In the genomic region with DNA sequence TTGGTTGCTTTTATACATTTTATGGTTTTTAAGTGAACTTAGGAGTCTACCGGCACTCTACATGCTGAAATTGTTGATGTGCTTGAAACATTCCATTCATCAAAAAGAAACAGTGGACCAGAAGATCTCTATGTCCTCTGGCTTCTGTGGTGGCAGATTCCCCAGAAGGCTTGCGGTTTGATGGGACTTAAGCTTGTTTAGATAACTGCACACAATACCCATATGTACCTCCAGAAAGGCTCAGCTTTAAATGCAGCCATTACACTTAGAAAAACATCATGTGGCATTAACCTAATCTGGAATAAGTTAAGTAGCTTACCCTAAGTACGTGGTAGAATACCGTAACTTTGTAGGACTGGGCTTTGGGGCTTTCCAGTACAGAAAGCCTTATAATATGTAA, we compare ENCODE assay signal across 18 cellular contexts.
DNase-seq lines count a peak whose midpoint lies in the region; FAIRE-seq and TF ChIP-seq lines count a peak whose summit lies in the region.
"Had no signal": no experiment of that assay in that cellular context is flagged by ENCODE, and none has a peak within 500 bp of the region (broad histone marks: within the 10 kb centered on the region; RNA-seq: fewer than 3 reads in every experiment).

No MANE protein-coding gene starts in this region.

- TF ChIP-seq CTCF in choroid plexus epithelial cell (conservative IDR thresholded peaks at IDR 0.05; ENCODE audit: low read depth, low read length) (no peak), smooth muscle cell (IDR thresholded peaks at IDR 0.05; ENCODE audit: borderline replicate concordance, insufficient read depth, poor library complexity, severe bottlenecking) (no peak)

- H2AFZ ChIP-seq in smooth muscle cell (ENCODE audit: low read depth) = no peak overlapping the region

- no peak overlapping the region for H3K9ac ChIP-seq in smooth muscle cell (ENCODE audit: low read depth)

- H3K27me3 ChIP-seq in smooth muscle cell (ENCODE audit: low read depth) = no peaks in the 10 kb centered on the region

- DNase-seq in H4 (ENCODE audit: low spot score) = peak; percentile 13
- DNase-seq in OCI-M1 (lab: John Stamatoyannopoulos, UW) = peak; percentile 44
- peak; percentile 10 for DNase-seq in choroid plexus epithelial cell (ENCODE audit: low read depth)
- no peak for DNase-seq in smooth muscle cell (lab: John Stamatoyannopoulos, UW; ENCODE audit: unreplicated experiment)
- DNase-seq in NCI-H2081 (lab: John Stamatoyannopoulos, UW) = no peak
- no peak for DNase-seq in NCI-H510A treated with DMSO at 0.1 percent for 48 hours (lab: John Stamatoyannopoulos, UW)
- no peak for DNase-seq in RCC 7860 (ENCODE audit: low spot score)
- DNase-seq: COR-L47; H9; KG1; NCI-H1048; NCI-H1694; NCI-H2107; NCI-H2227 treated with DMSO at 0.1 percent for 48 hours; NCI-H526 treated with DMSO at 0.1 percent for 48 hours; NK-92 treated with Interleukin-12 subunit alpha and Interleukin-12 subunit beta, amount 100 ng/mL, for 24 hours had no signal

- H3K36me3 ChIP-seq in smooth muscle cell (ENCODE audit: low read depth) = no peaks in the 10 kb centered on the region

- H3K4me2 ChIP-seq in smooth muscle cell = peak overlapping the region; percentile 16

- H3F3A ChIP-seq in smooth muscle cell (ENCODE audit: low read depth) = no peaks in the 10 kb centered on the region

- H3K79me2 ChIP-seq in smooth muscle cell (ENCODE audit: low read depth) = peaks cover 37% of the 10 kb centered on the region

- H3K9me3 ChIP-seq in smooth muscle cell (replicated peaks; ENCODE audit: low read depth) = no peaks in the 10 kb centered on the region

- H3K4me3 ChIP-seq in choroid plexus epithelial cell (ENCODE audit: low read depth, low read length) (no peak overlapping the region), smooth muscle cell (no peak overlapping the region)

- peaks cover 19% of the 10 kb centered on the region for H4K20me1 ChIP-seq in smooth muscle cell (ENCODE audit: low read depth)

- no peak overlapping the region for H3K27ac ChIP-seq in smooth muscle cell (ENCODE audit: low read depth)
- H3K27ac ChIP-seq: C4-2B had no signal

- FAIRE-seq in RCC 7860 (lab: Jason Lieb, UNC) = no peak
- FAIRE-seq: GM19239 had no signal

- WGBS in smooth muscle cell (ENCODE audit: low lambda C conversion rate) = 19% methylated on average over 4 of the region's 4 CpGs

- H3K4me1 ChIP-seq in smooth muscle cell (ENCODE audit: low read depth) = peaks cover 15% of the 10 kb centered on the region

Comparison
In these comparisons a context has a peak if more than half of its experiments do, and no peak if none do; other contexts are left out.
1. DNase-seq: peak in H4 (single experiment), OCI-M1 (single experiment) and choroid plexus epithelial cell (single experiment); none in smooth muscle cell (single experiment), NCI-H2081 (0 of 2), NCI-H510A treated with DMSO at 0.1 percent for 48 hours (single experiment) and RCC 7860 (single experiment).